ENCODE assay signal across 1 cellular context in genomic region chr1:55813619-55814018, GRCh38.
TF ChIP-seq lines count a peak whose summit lies in the region.

No MANE protein-coding gene starts in this region.

TF ChIP-seq in liver, 16 proteins besides CTCF, POLR2A, EP300 and RAD21 (continued from another document):
- no peak for TF ChIP-seq GABPA (IDR thresholded peaks at IDR 0.05 in 1 of 2, conservative IDR thresholded peaks at IDR 0.05 in 1 of 2)
